ENCODE assay signal across 8 cellular contexts in the genomic region with DNA sequence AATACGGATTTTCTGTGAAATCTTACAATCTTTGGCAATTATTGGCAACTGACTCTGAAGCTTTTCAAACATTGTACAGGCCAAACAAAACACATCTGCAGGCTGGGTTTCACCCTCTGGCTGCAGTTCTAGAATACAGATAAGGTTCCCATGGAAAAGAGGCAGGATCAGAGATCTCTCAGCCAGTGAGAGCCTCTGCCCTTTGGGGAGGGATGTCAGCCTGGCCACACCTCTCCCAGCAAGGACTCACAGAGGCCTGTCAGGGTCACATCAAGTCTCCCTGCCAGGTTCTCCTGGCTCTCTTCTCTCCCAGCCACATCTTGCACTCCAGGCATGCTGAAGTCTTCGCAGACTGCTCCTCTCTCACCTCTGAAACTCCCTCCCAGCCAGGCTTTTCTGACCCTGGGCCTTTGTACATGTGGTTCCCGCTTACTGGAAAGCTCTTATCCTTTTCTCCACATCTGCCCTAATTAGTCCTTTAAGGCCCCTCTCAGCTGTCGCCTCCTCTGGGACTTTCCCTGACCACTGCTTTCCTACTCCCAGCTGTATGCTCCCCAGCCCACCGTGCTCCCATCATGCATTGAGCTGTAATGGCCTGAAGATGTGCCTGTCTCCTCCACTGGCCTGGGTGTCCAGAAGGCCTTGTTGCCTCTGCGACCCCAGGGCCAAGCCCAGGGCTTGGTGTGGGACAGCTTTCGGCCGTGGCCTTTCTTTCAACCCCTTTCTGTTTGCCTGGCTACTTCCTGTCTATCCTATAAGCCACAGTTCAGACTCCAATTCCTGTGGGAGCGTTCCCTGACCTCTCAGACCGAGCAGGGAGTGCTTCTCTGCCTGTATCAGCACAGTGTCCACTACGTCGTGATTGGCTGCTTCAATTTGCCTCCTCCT. TPM values are rescaled to one million over a fixed set of nuclear protein-coding genes. Genes with fewer than 3 reads are reported as not detected.
DNase-seq lines count a peak whose midpoint lies in the region; ATAC-seq and TF ChIP-seq lines count a peak whose summit lies in the region.

No MANE protein-coding gene starts in this region.

- no peaks in the 10 kb centered on the region for H3K27me3 ChIP-seq in foreskin keratinocyte
- H3K27me3 ChIP-seq in parathyroid adenoma (ENCODE audit: control insufficient read depth, insufficient read depth, low read length): no peaks in the 10 kb centered on the region

- no peaks in the 10 kb centered on the region for H3K36me3 ChIP-seq in SK-N-MC (ENCODE audit: insufficient read depth, low read length)
- no peaks in the 10 kb centered on the region for H3K36me3 ChIP-seq in parathyroid adenoma (ENCODE audit: control insufficient read depth, insufficient read depth, low read length)

- H3K4me3 ChIP-seq in SK-N-MC: peak overlapping the region; percentile 57
- H3K4me3 ChIP-seq in parathyroid adenoma (ENCODE audit: low read depth, low read length): peak overlapping the region; percentile 32

- no peaks in the 10 kb centered on the region for H3K9me3 ChIP-seq in SK-N-MC (ENCODE audit: low read depth, low read length)
- H3K9me3 ChIP-seq in parathyroid adenoma (ENCODE audit: control insufficient read depth, low read length): no peaks in the 10 kb centered on the region

- TF ChIP-seq CTCF in foreskin keratinocyte (conservative IDR thresholded peaks at IDR 0.05) (no peak), parathyroid adenoma (IDR thresholded peaks at IDR 0.05) (no peak)

- peaks cover 36% of the 10 kb centered on the region for H3K4me1 ChIP-seq in foreskin keratinocyte
- peaks cover 34% of the 10 kb centered on the region for H3K4me1 ChIP-seq in parathyroid adenoma

- ATAC-seq in foreskin keratinocyte (peak; percentile 9), HG02763 (IDR thresholded peaks at IDR 0.05; ENCODE audit: unreplicated experiment) (no peak), HG03139 (IDR thresholded peaks at IDR 0.05; ENCODE audit: unreplicated experiment) (no peak), GM21528 (IDR thresholded peaks at IDR 0.05; ENCODE audit: low FRiP score, unreplicated experiment) (no peak), HG03045 (IDR thresholded peaks at IDR 0.05; ENCODE audit: unreplicated experiment) (no peak)

- H2AFZ ChIP-seq in parathyroid adenoma: peak overlapping the region; percentile 86

- H3K4me2 ChIP-seq in parathyroid adenoma (ENCODE audit: low read length): peak overlapping the region; percentile 55

- H3K27ac ChIP-seq in SK-N-MC (peak overlapping the region; percentile 96; the same call in 1 of the 2 replicates), foreskin keratinocyte (peak overlapping the region; percentile 87), parathyroid adenoma (peak overlapping the region; percentile 99)

- DNase-seq in DMS79 treated with DMSO at 0.1 percent for 48 hours (lab: John Stamatoyannopoulos, UW) (peak; percentile 68), SK-N-MC (ENCODE audit: low read depth, low spot score) (no peak), foreskin keratinocyte (peak in 1 of 2 donors; percentile 33)

- peaks cover 3% of the 10 kb centered on the region for H3K79me2 ChIP-seq in parathyroid adenoma

- no peak overlapping the region for H3K9ac ChIP-seq in SK-N-MC (ENCODE audit: insufficient read length)
- H3K9ac ChIP-seq in parathyroid adenoma: no peak overlapping the region

RNA-seq across cellular contexts. Expression of a gene that starts 4.3 kb away (rescaled TPM):
- 37.5 and 137 TPM in 2 replicates for total RNA-seq in foreskin keratinocyte
- polyA plus RNA-seq in foreskin keratinocyte: 59.8 and 303 TPM in 2 replicates

RNA-seq across cellular contexts. Expression of a gene that starts 58.9 kb away (rescaled TPM):
- not detected in 2 replicates for total RNA-seq in foreskin keratinocyte
- polyA plus RNA-seq in foreskin keratinocyte: not detected in 2 replicates
